ENCODE assay signal across 10 cellular contexts in the genomic region with DNA sequence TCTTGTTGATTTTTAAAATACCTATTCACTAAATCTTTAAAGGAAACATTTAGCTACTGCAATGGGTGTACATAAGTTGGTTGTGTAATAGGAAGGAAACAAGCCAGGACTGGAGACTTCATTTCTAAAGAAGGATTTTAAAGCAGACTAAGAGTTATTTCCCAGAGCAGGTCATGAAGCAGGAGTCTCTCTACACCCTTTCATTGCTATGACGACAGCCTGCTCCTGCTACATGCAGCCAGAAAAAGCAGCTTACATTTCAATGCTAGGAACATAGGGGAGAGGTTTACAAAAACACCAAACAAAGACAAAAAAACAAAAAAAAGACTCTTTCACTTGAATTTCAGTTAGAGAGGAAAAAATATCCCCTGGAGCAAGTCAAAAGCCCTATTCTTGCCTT. TPM values are rescaled to one million over a fixed set of nuclear protein-coding genes. Genes with fewer than 3 reads are reported as not detected.
DNase-seq lines count a peak whose midpoint lies in the region; ATAC-seq, FAIRE-seq and TF ChIP-seq lines count a peak whose summit lies in the region.
"Had no signal": no experiment of that assay in that cellular context is flagged by ENCODE, and none has a peak within 500 bp of the region (broad histone marks: within the 10 kb centered on the region; RNA-seq: fewer than 3 reads in every experiment).

No MANE protein-coding gene starts in this region.

- H3K9me3 Mint-ChIP-seq in progenitor cell of endocrine pancreas (ENCODE audit: low read depth) = peaks cover 14% of the 10 kb centered on the region

- CTCF ChIA-PET in HepG2 (lab: Yijun Ruan, JAX; ENCODE audit: low intra/inter-chr PET ratio, low total read pairs) = no interaction called here

- H3K27me3 ChIP-seq in liver (ENCODE audit: control insufficient read depth in 4 of 4, insufficient read depth in 4 of 4, low read length in 3 of 4) (no peaks in the 10 kb centered on the region), HepG2 (ENCODE audit: control insufficient read depth in 1 of 2, insufficient read depth in 2 of 2, low read length in 2 of 2) (no peaks in the 10 kb centered on the region)

- peak overlapping the region; percentile 5 for H3K27ac Mint-ChIP-seq in progenitor cell of endocrine pancreas

- H3K27ac ChIP-seq in liver (ENCODE audit: low read depth in 1 of 2, low read length in 2 of 2) = no peak overlapping the region
- H3K27ac ChIP-seq in HepG2 (ENCODE audit: extremely low read length, insufficient read depth, low read length) = no peak overlapping the region

- in situ Hi-C loops in HepG2 (cut with HindIII; ENCODE audit: extremely low pct_ligation_motif_present, low pct_unique_long_range_greater_than_20kb) = loop anchor here (25.0 kb wide), 1 partner anchor 462 kb away; a partner anchor contains a TSS

- H3K4me2 ChIP-seq in HepG2 (ENCODE audit: low read depth, low read length) = no peak overlapping the region

- no peak for FAIRE-seq in HepG2 (lab: Jason Lieb, UNC)

- H3K4me1 ChIP-seq in liver (ENCODE audit: control insufficient read depth in 4 of 4, insufficient read depth in 4 of 4, low read length in 3 of 4) (peaks cover 0 to 14% (median 7%) of the 10 kb centered on the region in 4 donors), HepG2 (ENCODE audit: insufficient read depth, low read length) (no peaks in the 10 kb centered on the region)

- H4K20me1 ChIP-seq in HepG2 (ENCODE audit: insufficient read depth, low read length) = no peaks in the 10 kb centered on the region

- peaks cover 0 to 8% (median 0%) of the 10 kb centered on the region in 4 donors for H3K9me3 ChIP-seq in liver (ENCODE audit: control insufficient read depth in 4 of 4, low read length in 3 of 4)
- H3K9me3 ChIP-seq in HepG2 (ENCODE audit: low read length) = peaks cover 16% of the 10 kb centered on the region

- DNase-seq in HepG2 (ENCODE audit: low spot score) (no peak), left cardiac atrium (no peak), progenitor cell of endocrine pancreas (ENCODE audit: low spot score, unreplicated experiment) (no peak), SW 1271 (lab: John Stamatoyannopoulos, UW) (no peak), NCI-H345 treated with DMSO at 0.1 percent for 48 hours (lab: John Stamatoyannopoulos, UW; ENCODE audit: unreplicated experiment) (no peak), AG08395 (ENCODE audit: low spot score) (no peak)
- DNase-seq: activated CD4-positive, alpha-beta T cell treated with anti-CD3 and anti-CD28 coated beads for 48 hours had no signal

- H2AFZ ChIP-seq in HepG2 (ENCODE audit: low read length) = no peak overlapping the region

- TF ChIP-seq CTCF in liver (IDR thresholded peaks at IDR 0.05; ENCODE audit: low read depth, low read length, missing input control) = no peak
- TF ChIP-seq CTCF in HepG2 (CRISPR knock-in tag; IDR thresholded peaks at IDR 0.05) = no peak
- TF ChIP-seq CTCF in progenitor cell of endocrine pancreas (IDR thresholded peaks at IDR 0.05; ENCODE audit: unreplicated experiment) = no peak

- H3K9ac ChIP-seq in liver (ENCODE audit: low read depth in 1 of 2, low read length in 2 of 2) (no peak overlapping the region), HepG2 (ENCODE audit: insufficient read depth, low read depth, low read length) (no peak overlapping the region)

- no peak for TF ChIP-seq RAD21 in liver (IDR thresholded peaks at IDR 0.05)
- TF ChIP-seq RAD21 in HepG2 (CRISPR knock-in tag; IDR thresholded peaks at IDR 0.05) = no peak

- H3K4me3 Mint-ChIP-seq in progenitor cell of endocrine pancreas (ENCODE audit: low read depth) = no peak overlapping the region

- 62% methylated on average over 1 of the region's 1 CpG for WGBS in liver
- WGBS in HepG2 (ENCODE audit: low lambda C conversion rate) = 12% methylated on average over 1 of the region's 1 CpG

- ATAC-seq in HepG2 = no peak
- peak; percentile 45 to 50 for ATAC-seq in left cardiac atrium
- no peak for ATAC-seq in HG02840 (IDR thresholded peaks at IDR 0.05; ENCODE audit: low FRiP score, unreplicated experiment)

- intact Hi-C loops in HepG2 (cut with micrococcal nuclease; ENCODE audit: unreplicated experiment) = no loop called here
- intact Hi-C loops in left cardiac atrium (cut with DNase I) = no loop called here

- no peak for TF ChIP-seq POLR2A in HepG2 (IDR thresholded peaks at IDR 0.05; ENCODE audit: insufficient read depth in 1 of 2, low read depth in 2 of 2, low read length in 2 of 2)

- peaks cover 32% of the 10 kb centered on the region for H3K4me1 Mint-ChIP-seq in progenitor cell of endocrine pancreas (ENCODE audit: low read depth)

- no TSS peak for BruUV-seq in HepG2 (replicated peaks; lab: Mats Ljungman, UMichigan)

- H3K4me3 ChIP-seq in liver (ENCODE audit: low read depth in 1 of 3, low read length in 3 of 3) (no peak overlapping the region), HepG2 (replicated peaks in 1 of 3; ENCODE audit: insufficient read depth in 1 of 3, low read depth in 2 of 3, low read length in 3 of 3) (no peak overlapping the region)

- POLR2A ChIA-PET in HepG2 (lab: Yijun Ruan, JAX) = no interaction called here

- H3K27me3 Mint-ChIP-seq in progenitor cell of endocrine pancreas = no peaks in the 10 kb centered on the region

- H3K36me3 Mint-ChIP-seq in progenitor cell of endocrine pancreas (ENCODE audit: insufficient read depth) = peaks cover 6% of the 10 kb centered on the region

- H3K36me3 ChIP-seq in liver (ENCODE audit: control insufficient read depth in 4 of 4, insufficient read depth in 3 of 4, low read depth in 1 of 4, low read length in 3 of 4) = no peaks in the 10 kb centered on the region
- no peaks in the 10 kb centered on the region for H3K36me3 ChIP-seq in HepG2 (replicated peaks in 1 of 2; ENCODE audit: control insufficient read depth in 1 of 2, insufficient read depth in 2 of 2, low read length in 2 of 2)

- TF ChIP-seq EP300 in HepG2 (IDR thresholded peaks at IDR 0.05; ENCODE audit: low read depth in 2 of 2, low read length in 2 of 2) (no peak), HepG2 (CRISPR knock-in tag; IDR thresholded peaks at IDR 0.05; ENCODE audit: borderline replicate concordance) (no peak)

- H3K79me2 ChIP-seq in HepG2 (ENCODE audit: insufficient read depth, low read length) = no peaks in the 10 kb centered on the region

TF ChIP-seq in liver, 16 proteins besides CTCF, POLR2A, EP300 and RAD21:
- TF ChIP-seq JUND (IDR thresholded peaks at IDR 0.05) (no peak), GABPA (IDR thresholded peaks at IDR 0.05 in 1 of 2, conservative IDR thresholded peaks at IDR 0.05 in 1 of 2) (no peak), FOXA2 (IDR thresholded peaks at IDR 0.05) (no peak)
- TF ChIP-seq, protein P1, sequence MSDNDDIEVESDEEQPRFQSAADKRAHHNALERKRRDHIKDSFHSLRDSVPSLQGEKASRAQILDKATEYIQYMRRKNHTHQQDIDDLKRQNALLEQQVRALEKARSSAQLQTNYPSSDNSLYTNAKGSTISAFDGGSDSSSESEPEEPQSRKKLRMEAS (IDR thresholded peaks at IDR 0.05) = peak; percentile 14

TF ChIP-seq in HepG2, 621 proteins besides CTCF, POLR2A, EP300 and RAD21:
- no peak for TF ChIP-seq ZIK1 (CRISPR knock-in tag; IDR thresholded peaks at IDR 0.05; ENCODE audit: borderline replicate concordance, low read depth)
- TF ChIP-seq NFE2 (CRISPR knock-in tag; IDR thresholded peaks at IDR 0.05) = no peak
- TF ChIP-seq HNF4G (IDR thresholded peaks at IDR 0.05; ENCODE audit: borderline replicate concordance, low read depth, low read length) = no peak
- no peak for TF ChIP-seq HNF4G (CRISPR knock-in tag; IDR thresholded peaks at IDR 0.05; ENCODE audit: borderline replicate concordance, low read depth)
- TF ChIP-seq ZNF232 (CRISPR knock-in tag; IDR thresholded peaks at IDR 0.05; ENCODE audit: borderline replicate concordance) = no peak

RNA-seq across cellular contexts. Expression of a gene that starts 3.5 kb away (rescaled TPM):
- total RNA-seq in liver (10 to 100 TPM in 1 of 2 donors, 1 to 10 TPM in 1; 1.9 to 25.8 TPM), HepG2 (2016; rRNA removed; fragmentation: Illumina TruSeq; extraction: Trizol) (0.04 TPM in 1 of 2 replicates, not detected in the other), left cardiac atrium (100 to 1,000 TPM; 435 to 482 TPM), progenitor cell of endocrine pancreas (0.41 and 0.84 TPM in 2 replicates)
- polyA plus RNA-seq in liver (10 to 100 TPM; 10.6 to 16.1 TPM), HepG2 (2011; rRNA removed) (not detected in 2 replicates)
- total RNA-seq in HepG2 (2016; cell fraction: cytosol; rRNA removed; fragmentation: Illumina TruSeq; extraction: Trizol; ENCODE audit: low read depth) = not detected in 2 replicates
- not detected in 2 replicates for total RNA-seq in HepG2 (2016; cell fraction: insoluble cytoplasmic fraction; rRNA removed; fragmentation: Illumina TruSeq; extraction: Trizol)
- total RNA-seq in HepG2 (2016; cell fraction: membrane; rRNA removed; fragmentation: Illumina TruSeq; extraction: Trizol) = not detected in 2 replicates
- total RNA-seq in HepG2 (2016; cell fraction: nucleus; rRNA removed; fragmentation: Illumina TruSeq; extraction: Trizol) = not detected in 2 replicates
- polyA plus RNA-seq in HepG2 (2011; cell fraction: cytosol; rRNA removed) = not detected in 2 replicates
- polyA plus RNA-seq in HepG2 (2011; cell fraction: nucleus; rRNA removed) = not detected in 2 replicates
- polyA plus RNA-seq in HepG2 (2012) = not detected in 2 replicates
- polyA plus RNA-seq in HepG2 (2016; cell fraction: cytosol; fragmentation: Illumina TruSeq; extraction: Trizol; ENCODE audit: low read depth) = not detected in 2 replicates
- polyA plus RNA-seq in HepG2 (2016; cell fraction: insoluble cytoplasmic fraction; fragmentation: Illumina TruSeq; extraction: Trizol; ENCODE audit: low read depth) = 0.09 TPM in 2 replicates
- not detected in 2 replicates for polyA plus RNA-seq in HepG2 (2016; cell fraction: membrane; fragmentation: Illumina TruSeq; extraction: Trizol; ENCODE audit: low read depth)
- polyA plus RNA-seq in HepG2 (2016; cell fraction: nucleus; fragmentation: Illumina TruSeq; extraction: Trizol; ENCODE audit: insufficient read depth, low read depth) = not detected in 2 replicates
- polyA minus RNA-seq in HepG2 (2011; rRNA and poly(A)+ RNA removed; ENCODE audit: low replicate concordance) = not detected in 2 replicates
- not detected in 2 replicates for polyA minus RNA-seq in HepG2 (2011; cell fraction: cytosol; rRNA and poly(A)+ RNA removed)
- not detected in 2 replicates for polyA minus RNA-seq in HepG2 (2011; cell fraction: nucleus; rRNA and poly(A)+ RNA removed)
- total RNA-seq: SK-MEL-5 had no signal

Comparison
In these comparisons a context has a peak if more than half of its experiments do, and no peak if none do; other contexts are left out.
1. ATAC-seq: peak in left cardiac atrium (2 of 2); none in HepG2 (single experiment) and HG02840 (single experiment).
2. RNA of a gene that starts 3.5 kb away (total RNA-seq): 435 to 482 TPM in left cardiac atrium; 1.9 to 25.8 TPM in liver, 0.41 to 0.84 TPM in progenitor cell of endocrine pancreas and 0.04 TPM in HepG2; every median in the first group is over 10 times any median in the second.